Comparison of ENCODE assay signal across 8 cellular contexts in the genomic region with DNA sequence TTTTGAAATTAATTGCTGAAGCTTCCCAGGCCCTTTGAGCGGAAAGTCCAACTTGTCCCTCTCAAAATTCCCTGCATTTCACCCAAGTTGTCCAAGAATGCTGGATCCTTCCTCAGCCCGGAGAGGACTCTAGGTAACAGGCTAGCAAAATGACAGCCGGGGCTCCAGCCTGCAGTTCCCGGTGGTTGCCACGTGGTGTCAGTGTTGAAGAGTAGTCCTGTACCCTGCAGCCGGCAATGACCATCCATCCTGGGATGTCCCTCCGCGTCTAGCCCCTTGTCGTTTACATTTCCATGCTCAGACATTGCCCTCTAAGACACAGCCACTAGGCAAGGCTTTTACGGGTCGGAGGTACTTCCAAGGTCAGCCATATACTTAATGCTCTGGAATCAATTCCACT. TPM values are rescaled to one million over a fixed set of nuclear protein-coding genes. Genes with fewer than 3 reads are reported as not detected.
A peak's percentile ranks its signal among the peaks of the same experiment; 100 is the strongest.
DNase-seq lines count a peak whose midpoint lies in the region; ATAC-seq lines count a peak whose summit lies in the region.

No MANE protein-coding gene starts in this region.

- H3K36me3 Mint-ChIP-seq in activated T-helper 2 cell treated with anti-CD3 and anti-CD28 coated beads, Interferon-gamma antibody, Interleukin-2, Interleukin-4, amounts not matched to agents 10 μg/mL and 5 μg/mL and 100 μg/mL, durations not matched to agents 14 hours and 24 hours and 36 hours (ENCODE audit: low read depth), result no peaks in the 10 kb centered on the region

- peaks cover 5% of the 10 kb centered on the region for H3K9me3 Mint-ChIP-seq in activated T-helper 2 cell treated with anti-CD3 and anti-CD28 coated beads, Interferon-gamma antibody, Interleukin-2, Interleukin-4, amounts not matched to agents 10 μg/mL and 5 μg/mL and 100 μg/mL, durations not matched to agents 14 hours and 24 hours and 36 hours

- DNase-seq in activated T-cell treated with anti-CD3 and anti-CD28 coated beads for 48 hours (ENCODE audit: low read depth) (peak; percentile 43), activated T-cell treated with anti-CD3 and anti-CD28 coated beads for 4 hours (no peak), NCI-H1930 (lab: John Stamatoyannopoulos, UW) (peak; percentile 26 to 56), iPS-NIHi11 (ENCODE audit: low spot score) (peak; percentile 89), NCI-H2081 treated with DMSO at 0.1 percent for 48 hours (lab: John Stamatoyannopoulos, UW) (no peak)
- DNase-seq in activated T-helper 2 cell treated with anti-CD3 and anti-CD28 coated beads, Interferon-gamma antibody, Interleukin-2, Interleukin-4, amounts not matched to agents 10 μg/mL and 5 μg/mL and 100 μg/mL, durations not matched to agents 14 hours and 24 hours and 36 hours (ENCODE audit: low spot score), result peak; percentile 26
- peak; percentile 68 for DNase-seq in stimulated activated CD8-positive, alpha-beta memory T cell treated with anti-CD3 and anti-CD28 coated beads, Interleukin-4, amount 100 ng/mL, for 48 hours

- H3K4me3 Mint-ChIP-seq in activated T-helper 2 cell treated with anti-CD3 and anti-CD28 coated beads, Interferon-gamma antibody, Interleukin-2, Interleukin-4, amounts not matched to agents 10 μg/mL and 5 μg/mL and 100 μg/mL, durations not matched to agents 14 hours and 24 hours and 36 hours (ENCODE audit: low read depth), result no peak overlapping the region

- no peak overlapping the region for H3K27ac Mint-ChIP-seq in activated T-helper 2 cell treated with anti-CD3 and anti-CD28 coated beads, Interferon-gamma antibody, Interleukin-2, Interleukin-4, amounts not matched to agents 10 μg/mL and 5 μg/mL and 100 μg/mL, durations not matched to agents 14 hours and 24 hours and 36 hours

- intact Hi-C loops in activated T-helper 2 cell treated with anti-CD3 and anti-CD28 coated beads, Interferon-gamma antibody, Interleukin-2, Interleukin-4, amounts not matched to agents 10 μg/mL and 5 μg/mL and 100 μg/mL, durations not matched to agents 14 hours and 24 hours and 36 hours (cut with micrococcal nuclease), result no loop called here

- ATAC-seq in GM19397 (IDR thresholded peaks at IDR 0.05; ENCODE audit: unreplicated experiment), result no peak

- H3K27me3 Mint-ChIP-seq in activated T-helper 2 cell treated with anti-CD3 and anti-CD28 coated beads, Interferon-gamma antibody, Interleukin-2, Interleukin-4, amounts not matched to agents 10 μg/mL and 5 μg/mL and 100 μg/mL, durations not matched to agents 14 hours and 24 hours and 36 hours (ENCODE audit: low read depth), result no peaks in the 10 kb centered on the region

- H3K4me1 Mint-ChIP-seq in activated T-helper 2 cell treated with anti-CD3 and anti-CD28 coated beads, Interferon-gamma antibody, Interleukin-2, Interleukin-4, amounts not matched to agents 10 μg/mL and 5 μg/mL and 100 μg/mL, durations not matched to agents 14 hours and 24 hours and 36 hours (ENCODE audit: low read depth), result peaks cover 21% of the 10 kb centered on the region

RNA-seq across cellular contexts. Expression of a gene that starts 31.4 kb away (rescaled TPM):
- 25.0 and 32.0 TPM in 2 replicates for total RNA-seq in activated T-helper 2 cell treated with anti-CD3 and anti-CD28 coated beads, Interferon-gamma antibody, Interleukin-2, Interleukin-4, amounts not matched to agents 10 μg/mL and 5 μg/mL and 100 μg/mL, durations not matched to agents 14 hours and 24 hours and 36 hours

RNA-seq across cellular contexts. Expression of a gene that starts 57.3 kb away (rescaled TPM):
- 251 and 253 TPM in 2 replicates for total RNA-seq in activated T-helper 2 cell treated with anti-CD3 and anti-CD28 coated beads, Interferon-gamma antibody, Interleukin-2, Interleukin-4, amounts not matched to agents 10 μg/mL and 5 μg/mL and 100 μg/mL, durations not matched to agents 14 hours and 24 hours and 36 hours

Comparison
In these comparisons a context has a peak if more than half of its experiments do, and no peak if none do; other contexts are left out.
1. DNase-seq: peak in activated T-cell treated with anti-CD3 and anti-CD28 coated beads for 48 hours (single experiment), NCI-H1930 (2 of 2), activated T-helper 2 cell treated with anti-CD3 and anti-CD28 coated beads, Interferon-gamma antibody, Interleukin-2, Interleukin-4, amounts not matched to agents 10 μg/mL and 5 μg/mL and 100 μg/mL, durations not matched to agents 14 hours and 24 hours and 36 hours (single experiment), iPS-NIHi11 (single experiment) and stimulated activated CD8-positive, alpha-beta memory T cell treated with anti-CD3 and anti-CD28 coated beads, Interleukin-4, amount 100 ng/mL, for 48 hours (single experiment); none in activated T-cell treated with anti-CD3 and anti-CD28 coated beads for 4 hours (single experiment) and NCI-H2081 treated with DMSO at 0.1 percent for 48 hours (single experiment).